ENCODE assay signal across 9 cellular contexts in the genomic region with DNA sequence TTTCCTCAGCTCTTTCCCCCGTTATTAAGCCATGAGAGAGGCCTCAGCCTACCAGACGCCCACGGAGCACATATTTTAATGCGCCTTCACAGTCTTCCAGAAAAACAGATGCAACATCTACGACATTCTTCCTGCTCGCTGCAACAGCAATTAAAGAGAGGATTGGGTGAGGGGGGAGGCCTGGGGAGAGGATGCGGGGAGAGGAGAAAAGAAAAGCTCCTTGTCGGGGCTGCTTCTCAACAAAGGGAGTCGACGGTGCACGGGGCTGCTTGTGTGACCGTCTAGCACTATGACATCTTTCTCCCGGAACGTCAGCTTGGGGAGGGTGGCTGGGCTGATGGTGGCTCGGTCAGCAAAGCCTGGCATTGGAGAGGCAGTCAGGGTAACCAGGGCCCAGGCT. TPM values are rescaled to one million over a fixed set of nuclear protein-coding genes. Genes with fewer than 3 reads are reported as not detected.
DNase-seq lines count a peak whose midpoint lies in the region; ATAC-seq, FAIRE-seq and TF ChIP-seq lines count a peak whose summit lies in the region.
"Had no signal": no experiment of that assay in that cellular context is flagged by ENCODE, and none has a peak within 500 bp of the region (broad histone marks: within the 10 kb centered on the region; RNA-seq: fewer than 3 reads in every experiment).

No MANE protein-coding gene starts in this region.

- POLR2A ChIA-PET in HepG2 (lab: Yijun Ruan, JAX) = no interaction called here

- ATAC-seq in HepG2 (no peak), heart right ventricle (peak; percentile 27 to 68 (median 48)), HG03378 (IDR thresholded peaks at IDR 0.05; ENCODE audit: unreplicated experiment) (no peak), GM21515 (IDR thresholded peaks at IDR 0.05; ENCODE audit: unreplicated experiment) (no peak)

- no peaks in the 10 kb centered on the region for H3K36me3 ChIP-seq in liver (ENCODE audit: control insufficient read depth in 4 of 4, insufficient read depth in 3 of 4, low read depth in 1 of 4, low read length in 3 of 4)
- no peaks in the 10 kb centered on the region for H3K36me3 ChIP-seq in HepG2 (replicated peaks in 1 of 2; ENCODE audit: control insufficient read depth in 1 of 2, insufficient read depth in 2 of 2, low read length in 2 of 2)
- H3K36me3 ChIP-seq in heart right ventricle = no peaks in the 10 kb centered on the region
- no peaks in the 10 kb centered on the region for H3K36me3 ChIP-seq in osteoblast (ENCODE audit: insufficient read depth, low read length)
- H3K36me3 ChIP-seq in uterus = no peaks in the 10 kb centered on the region

- DNase-seq in HepG2 (ENCODE audit: low spot score) = no peak
- peak in 1 of 2 donors; percentile 70 for DNase-seq in heart right ventricle
- no peak for DNase-seq in osteoblast (ENCODE audit: insufficient read length, low spot score, missing footprints)
- peak; percentile 41 to 48 for DNase-seq in uterus
- no peak for DNase-seq in inferior parietal cortex (ENCODE audit: extremely low spot score)
- DNase-seq: T-helper 2 cell had no signal

- intact Hi-C loops in HepG2 (cut with micrococcal nuclease; ENCODE audit: unreplicated experiment) = no loop called here
- intact Hi-C loops in heart right ventricle (cut with DNase I) = loop anchor here in 1 of 10 donors (5.0 to 10.0 kb wide), 4 partner anchors 39 to 116 kb away; a partner anchor contains a TSS
- intact Hi-C loops in uterus (cut with DNase I; ENCODE audit: low total_unique reads) = no loop called here

- CTCF ChIA-PET in HepG2 (lab: Yijun Ruan, JAX; ENCODE audit: low intra/inter-chr PET ratio, low total read pairs) = no interaction called here

- H4K20me1 ChIP-seq in HepG2 (ENCODE audit: insufficient read depth, low read length) (no peaks in the 10 kb centered on the region), osteoblast (ENCODE audit: insufficient read depth, low read length) (no peaks in the 10 kb centered on the region)

- in situ Hi-C loops in HepG2 (cut with HindIII; ENCODE audit: extremely low pct_ligation_motif_present, low pct_unique_long_range_greater_than_20kb) = no loop called here

- H2AFZ ChIP-seq in HepG2 (ENCODE audit: low read length) (no peak overlapping the region), osteoblast (ENCODE audit: low read length) (peak overlapping the region; percentile 29)

- H3K9ac ChIP-seq in liver (ENCODE audit: low read depth in 1 of 2, low read length in 2 of 2) (no peak overlapping the region), HepG2 (ENCODE audit: insufficient read depth, low read depth, low read length) (no peak overlapping the region)

- TF ChIP-seq EP300 in HepG2 (IDR thresholded peaks at IDR 0.05; ENCODE audit: low read depth in 2 of 2, low read length in 2 of 2) = no peak
- TF ChIP-seq EP300 in HepG2 (CRISPR knock-in tag; IDR thresholded peaks at IDR 0.05; ENCODE audit: borderline replicate concordance) = no peak

- H3K79me2 ChIP-seq in HepG2 (ENCODE audit: insufficient read depth, low read length) (no peaks in the 10 kb centered on the region), osteoblast (ENCODE audit: insufficient read depth, low read length) (no peaks in the 10 kb centered on the region)

- H3K4me1 ChIP-seq in liver (ENCODE audit: control insufficient read depth in 4 of 4, insufficient read depth in 4 of 4, low read length in 3 of 4) (no peaks in the 10 kb centered on the region), HepG2 (ENCODE audit: insufficient read depth, low read length) (no peaks in the 10 kb centered on the region), heart right ventricle (peaks cover 7 to 80% (median 36%) of the 10 kb centered on the region in 9 donors), osteoblast (ENCODE audit: insufficient read depth, low read length) (no peaks in the 10 kb centered on the region), uterus (peaks cover 0 to 4% of the 10 kb centered on the region in 2 donors)

- TF ChIP-seq CTCF in liver (IDR thresholded peaks at IDR 0.05; ENCODE audit: low read depth, low read length, missing input control) = no peak
- TF ChIP-seq CTCF in HepG2 (CRISPR knock-in tag; IDR thresholded peaks at IDR 0.05) = no peak
- no peak for TF ChIP-seq CTCF in heart right ventricle (IDR thresholded peaks at IDR 0.05)
- TF ChIP-seq CTCF in osteoblast (IDR thresholded peaks at IDR 0.05; ENCODE audit: extremely low read depth, low read depth, low read length) = no peak
- TF ChIP-seq CTCF in uterus (IDR thresholded peaks at IDR 0.05) = no peak

- TF ChIP-seq POLR2A in HepG2 (IDR thresholded peaks at IDR 0.05; ENCODE audit: insufficient read depth in 1 of 2, low read depth in 2 of 2, low read length in 2 of 2) = no peak
- no peak for TF ChIP-seq POLR2A in uterus (IDR thresholded peaks at IDR 0.05)

- no peak overlapping the region for H3K4me2 ChIP-seq in HepG2 (ENCODE audit: low read depth, low read length)
- H3K4me2 ChIP-seq in osteoblast (ENCODE audit: insufficient read depth, low read length) = peak overlapping the region; percentile 11

- 71% methylated on average over 15 of the region's 15 CpGs for WGBS in liver
- WGBS in HepG2 (ENCODE audit: low lambda C conversion rate) = 47% methylated on average over 15 of the region's 15 CpGs
- 32 to 49% methylated on average over 15 of the region's 15 CpGs for WGBS in heart right ventricle, 2 donors

- TF ChIP-seq RAD21 in liver (IDR thresholded peaks at IDR 0.05) = no peak
- no peak for TF ChIP-seq RAD21 in HepG2 (CRISPR knock-in tag; IDR thresholded peaks at IDR 0.05)

- H3K27me3 ChIP-seq in liver (ENCODE audit: control insufficient read depth in 4 of 4, insufficient read depth in 4 of 4, low read length in 3 of 4) (no peaks in the 10 kb centered on the region), HepG2 (ENCODE audit: control insufficient read depth in 1 of 2, insufficient read depth in 2 of 2, low read length in 2 of 2) (peaks cover 1 to 15% of the 10 kb centered on the region in 2 experiments; a peak in 3 of 5 replicates), heart right ventricle (no peaks in the 10 kb centered on the region), osteoblast (ENCODE audit: insufficient read depth, low read length) (peaks cover 15% of the 10 kb centered on the region), uterus (no peaks in the 10 kb centered on the region)

- BruUV-seq in HepG2 (replicated peaks; lab: Mats Ljungman, UMichigan) = no TSS peak

- FAIRE-seq in HepG2 (lab: Jason Lieb, UNC) = no peak

- H3K4me3 ChIP-seq in liver (ENCODE audit: low read depth in 1 of 3, low read length in 3 of 3) (no peak overlapping the region), HepG2 (replicated peaks in 1 of 3; ENCODE audit: insufficient read depth in 1 of 3, low read depth in 2 of 3, low read length in 3 of 3) (no peak overlapping the region), heart right ventricle (peak overlapping the region in 1 of 10 donors; percentile 16), osteoblast (ENCODE audit: insufficient read depth, low read length) (no peak overlapping the region), uterus (no peak overlapping the region)

- H3K9me3 ChIP-seq in liver (ENCODE audit: control insufficient read depth in 4 of 4, low read length in 3 of 4) (peaks cover 0 to 2% (median 0%) of the 10 kb centered on the region in 4 donors), HepG2 (ENCODE audit: low read length) (no peaks in the 10 kb centered on the region), heart right ventricle (peaks cover 0 to 15% (median 0%) of the 10 kb centered on the region in 11 donors), osteoblast (ENCODE audit: low read depth, low read length) (peaks cover 5% of the 10 kb centered on the region), uterus (no peaks in the 10 kb centered on the region)

- H3K27ac ChIP-seq in liver (ENCODE audit: low read depth in 1 of 2, low read length in 2 of 2) = peak overlapping the region; percentile 34 to 66
- H3K27ac ChIP-seq in HepG2 (ENCODE audit: extremely low read length, insufficient read depth, low read length) = no peak overlapping the region
- peak overlapping the region; percentile 72 to 96 (median 88) for H3K27ac ChIP-seq in heart right ventricle
- no peak overlapping the region for H3K27ac ChIP-seq in osteoblast (ENCODE audit: low read depth, low read length)
- H3K27ac ChIP-seq in uterus = peak overlapping the region; percentile 84 to 93

TF ChIP-seq in liver, 16 proteins besides CTCF, POLR2A, EP300 and RAD21 (continues in another document):
- TF ChIP-seq FOXA2 (IDR thresholded peaks at IDR 0.05) = no peak
- no peak for TF ChIP-seq TAF1 (conservative IDR thresholded peaks at IDR 0.05)
- TF ChIP-seq HNF4G (IDR thresholded peaks at IDR 0.05) = no peak

TF ChIP-seq in HepG2, 621 proteins besides CTCF, POLR2A, EP300 and RAD21 (continues in another document):
- TF ChIP-seq MEF2D (CRISPR knock-in tag; IDR thresholded peaks at IDR 0.05) = no peak
- TF ChIP-seq ZC3H4 (CRISPR knock-in tag; IDR thresholded peaks at IDR 0.05; ENCODE audit: borderline replicate concordance) = no peak

RNA-seq across cellular contexts. Expression of a gene that starts 37.6 kb away (rescaled TPM):
- total RNA-seq in liver (10 to 100 TPM in 1 of 2 donors, 1 to 10 TPM in 1; 4.8 to 10.0 TPM), HepG2 (2016; rRNA removed; fragmentation: Illumina TruSeq; extraction: Trizol) (0.09 and 0.11 TPM in 2 replicates), heart right ventricle (10 to 100 TPM; 14.4 to 45.8 (median 21.6) TPM), osteoblast (0.29 and 0.36 TPM in 2 replicates), uterus (100 to 1,000 TPM in 1 of 4 donors, 10 to 100 TPM in 3; 51.1 to 136 (median 74.1) TPM)
- polyA plus RNA-seq in liver (1 to 10 TPM; 1.5 to 6.3 TPM), HepG2 (2011; rRNA removed) (0.13 and 0.14 TPM in 2 replicates), heart right ventricle (10 to 100 TPM; 16.7 to 29.1 TPM)
- total RNA-seq in HepG2 (2016; cell fraction: cytosol; rRNA removed; fragmentation: Illumina TruSeq; extraction: Trizol; ENCODE audit: low read depth) = not detected in 2 replicates
- total RNA-seq in HepG2 (2016; cell fraction: insoluble cytoplasmic fraction; rRNA removed; fragmentation: Illumina TruSeq; extraction: Trizol) = 0.03 and 0.13 TPM in 2 replicates
- total RNA-seq in HepG2 (2016; cell fraction: membrane; rRNA removed; fragmentation: Illumina TruSeq; extraction: Trizol) = 0.03 TPM in 2 replicates
- total RNA-seq in HepG2 (2016; cell fraction: nucleus; rRNA removed; fragmentation: Illumina TruSeq; extraction: Trizol) = 0.09 TPM in 1 of 2 replicates, not detected in the other
- polyA plus RNA-seq in HepG2 (2011; cell fraction: cytosol; rRNA removed) = 0.09 and 0.15 TPM in 2 replicates
- polyA plus RNA-seq in HepG2 (2011; cell fraction: nucleus; rRNA removed) = 0.28 and 0.82 TPM in 2 replicates
- polyA plus RNA-seq in HepG2 (2012) = 0.20 and 0.31 TPM in 2 replicates
- 0.02 and 0.08 TPM in 2 replicates for polyA plus RNA-seq in HepG2 (2016; cell fraction: cytosol; fragmentation: Illumina TruSeq; extraction: Trizol; ENCODE audit: low read depth)
- 0.03 and 0.09 TPM in 2 replicates for polyA plus RNA-seq in HepG2 (2016; cell fraction: insoluble cytoplasmic fraction; fragmentation: Illumina TruSeq; extraction: Trizol; ENCODE audit: low read depth)
- 0.06 TPM in 1 of 2 replicates, not detected in the other for polyA plus RNA-seq in HepG2 (2016; cell fraction: membrane; fragmentation: Illumina TruSeq; extraction: Trizol; ENCODE audit: low read depth)
- polyA plus RNA-seq in HepG2 (2016; cell fraction: nucleus; fragmentation: Illumina TruSeq; extraction: Trizol; ENCODE audit: insufficient read depth, low read depth) = 0.14 TPM in 1 of 2 replicates, not detected in the other
- polyA minus RNA-seq in HepG2 (2011; rRNA and poly(A)+ RNA removed; ENCODE audit: low replicate concordance) = 0.14 and 1.5 TPM in 2 replicates
- polyA minus RNA-seq in HepG2 (2011; cell fraction: cytosol; rRNA and poly(A)+ RNA removed) = 0.09 and 0.20 TPM in 2 replicates
- polyA minus RNA-seq in HepG2 (2011; cell fraction: nucleus; rRNA and poly(A)+ RNA removed) = 0.13 and 0.25 TPM in 2 replicates

Comparison
In these comparisons a context has a peak if more than half of its experiments do, and no peak if none do; other contexts are left out.
1. H3K27ac ChIP-seq: peak in liver (2 of 2), heart right ventricle (10 of 10) and uterus (2 of 2); none in HepG2 (single experiment) and osteoblast (single experiment).
2. ATAC-seq: peak in heart right ventricle (8 of 8); none in HepG2 (single experiment), HG03378 (single experiment) and GM21515 (single experiment).
3. DNase-seq: peak in uterus (2 of 2); none in HepG2 (single experiment), osteoblast (single experiment) and inferior parietal cortex (single experiment).